In genomic region chr3:43001094-43001553, GRCh38 we compare ENCODE assay signal across 13 cellular contexts. TPM values are rescaled to one million over a fixed set of nuclear protein-coding genes. Genes with fewer than 3 reads are reported as not detected.
DNase-seq lines count a peak whose midpoint lies in the region; ATAC-seq, FAIRE-seq and TF ChIP-seq lines count a peak whose summit lies in the region.
"Had no signal": no experiment of that assay in that cellular context is flagged by ENCODE, and none has a peak within 500 bp of the region (broad histone marks: within the 10 kb centered on the region; RNA-seq: fewer than 3 reads in every experiment).

No MANE protein-coding gene starts in this region.

- no peak overlapping the region for H3K27ac Mint-ChIP-seq in osteocyte (ENCODE audit: unreplicated experiment)

- no peaks in the 10 kb centered on the region for H3K27me3 ChIP-seq in muscle layer of colon (ENCODE audit: control insufficient read depth in 1 of 2, insufficient read depth in 2 of 2, low read length in 2 of 2)
- H3K27me3 ChIP-seq in upper lobe of right lung = no peaks in the 10 kb centered on the region

- H3K36me3 ChIP-seq in muscle layer of colon (ENCODE audit: insufficient read depth, low read length) (no peaks in the 10 kb centered on the region), upper lobe of right lung (no peaks in the 10 kb centered on the region)

- no peak for FAIRE-seq in urothelium cell line (lab: Jason Lieb, UNC)
- FAIRE-seq: GM12878, H54 had no signal

- H3K4me3 ChIP-seq in muscle layer of colon (ENCODE audit: low read depth in 1 of 2, low read length in 2 of 2) (peak overlapping the region; percentile 15 to 26), upper lobe of right lung (no peak overlapping the region)
- H3K4me3 ChIP-seq: GM12878 had no signal

- H3K9me3 ChIP-seq in muscle layer of colon (ENCODE audit: low read length) (no peaks in the 10 kb centered on the region), upper lobe of right lung (no peaks in the 10 kb centered on the region)

- H3K9ac ChIP-seq in muscle layer of colon (ENCODE audit: low read length) = peak overlapping the region; percentile 12

- no peak overlapping the region for H3K4me3 Mint-ChIP-seq in osteocyte (ENCODE audit: unreplicated experiment)

- no peak for TF ChIP-seq CTCF in upper lobe of right lung (IDR thresholded peaks at IDR 0.05)
- TF ChIP-seq CTCF in osteocyte (IDR thresholded peaks at IDR 0.05) = no peak

- no peaks in the 10 kb centered on the region for H3K9me3 Mint-ChIP-seq in osteocyte (ENCODE audit: unreplicated experiment)

- no peaks in the 10 kb centered on the region for H3K27me3 Mint-ChIP-seq in osteocyte (ENCODE audit: unreplicated experiment)

- H3K4me1 Mint-ChIP-seq in osteocyte (ENCODE audit: unreplicated experiment) = no peaks in the 10 kb centered on the region

- ATAC-seq in upper lobe of right lung = peak; percentile 86
- ATAC-seq: GM12878 had no signal

- no peaks in the 10 kb centered on the region for H3K36me3 Mint-ChIP-seq in osteocyte (ENCODE audit: unreplicated experiment)

- intact Hi-C loops in upper lobe of right lung (cut with DNase I) = no loop called here

- H3K4me1 ChIP-seq in muscle layer of colon (ENCODE audit: insufficient read depth, low read length) = peaks cover 49% of the 10 kb centered on the region
- H3K4me1 ChIP-seq in upper lobe of right lung = peaks cover 24% of the 10 kb centered on the region

- DNase-seq in fibroblast of the conjunctiva (ENCODE audit: low read depth) (peak; percentile 95), upper lobe of right lung (peak; percentile 74), glomerular visceral epithelial cell (ENCODE audit: extremely low spot score) (no peak), urothelium cell line (ENCODE audit: low spot score) (no peak), osteocyte (ENCODE audit: extremely low spot score, unreplicated experiment) (no peak), A172 (ENCODE audit: low spot score) (no peak)
- DNase-seq: dermis blood vessel endothelial cell; NK-92 treated with Interleukin-12 subunit alpha and Interleukin-12 subunit beta, amount 100 ng/mL, for 24 hours; occipital lobe had no signal

- H3K27ac ChIP-seq in angular gyrus (ENCODE audit: low read depth, low read length) (peak overlapping the region; percentile 24), muscle layer of colon (ENCODE audit: low read depth, low read length) (peak overlapping the region; percentile 85), upper lobe of right lung (peak overlapping the region; percentile 33)

RNA-seq across cellular contexts. Expression of gene GASK1A, which starts 22.0 kb away (rescaled TPM):
- total RNA-seq in upper lobe of right lung = 3.9 TPM
- total RNA-seq in osteocyte = not detected in 2 replicates
- total RNA-seq in A172 (2014; rRNA removed; shearing (Covaris generic)) = not detected in 2 replicates
- total RNA-seq: dermis blood vessel endothelial cell had no signal

Comparison
In these comparisons a context has a peak if more than half of its experiments do, and no peak if none do; other contexts are left out.
1. H3K27ac ChIP-seq: peak in every context shown above with its lines; median percentile 85 in muscle layer of colon; 33 in upper lobe of right lung; 24 in angular gyrus.
2. DNase-seq: peak in fibroblast of the conjunctiva (single experiment) and upper lobe of right lung (single experiment); none in glomerular visceral epithelial cell (single experiment), urothelium cell line (single experiment), osteocyte (single experiment) and A172 (single experiment).